8 cellular contexts compared by ENCODE assay signal in the genomic region with DNA sequence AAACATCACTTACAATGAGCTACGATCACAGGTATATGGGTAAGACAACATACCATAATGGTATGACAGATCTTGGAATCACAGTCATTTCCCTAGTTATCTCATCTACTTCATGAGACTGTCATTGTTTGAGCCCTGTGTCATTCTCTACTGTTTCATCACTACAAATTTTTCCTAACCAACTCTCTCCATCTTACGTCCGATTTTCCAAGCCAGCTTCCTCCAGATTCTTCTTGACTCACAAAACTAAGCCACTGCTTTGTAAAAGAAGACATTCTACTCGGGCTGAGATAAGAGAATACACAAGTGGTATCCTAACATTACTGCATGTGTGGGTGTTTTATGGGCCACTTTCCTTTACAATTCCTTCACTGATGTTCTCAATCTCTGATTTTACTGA. TPM values are rescaled to one million over a fixed set of nuclear protein-coding genes. Genes with fewer than 3 reads are reported as not detected.
DNase-seq lines count a peak whose midpoint lies in the region; ATAC-seq and TF ChIP-seq lines count a peak whose summit lies in the region.

No MANE protein-coding gene starts in this region.

- no peak overlapping the region for H3K4me3 ChIP-seq in right atrium auricular region

- H3K9me3 ChIP-seq in right atrium auricular region, result no peaks in the 10 kb centered on the region

- no peak for TF ChIP-seq CTCF in right atrium auricular region (IDR thresholded peaks at IDR 0.05)
- TF ChIP-seq CTCF in GM10248 (IDR thresholded peaks at IDR 0.05; ENCODE audit: control extremely low read depth, extremely low read depth, low read depth, missing control alignments), result no peak

- H3K9me3 Mint-ChIP-seq in activated CD4-positive, alpha-beta T cell treated with anti-CD3 and anti-CD28 coated beads for 36 hours (ENCODE audit: low read depth), result no peaks in the 10 kb centered on the region

- peak overlapping the region; percentile 32 to 72 for H3K27ac ChIP-seq in right atrium auricular region
- peak overlapping the region; percentile 98 for H3K27ac ChIP-seq in temporal lobe (ENCODE audit: low read depth, low read length)

- intact Hi-C loops in activated CD4-positive, alpha-beta T cell treated with anti-CD3 and anti-CD28 coated beads for 36 hours (cut with DNase I, micrococcal nuclease), result loop anchor here (1.0 to 2.0 kb wide), 4 partner anchors 15 to 216 kb away; no protein-coding TSS in a partner anchor

- no peak overlapping the region for H3K4me3 Mint-ChIP-seq in activated CD4-positive, alpha-beta T cell treated with anti-CD3 and anti-CD28 coated beads for 36 hours

- H3K4me1 ChIP-seq in right atrium auricular region, result peaks cover 0 to 8% of the 10 kb centered on the region in 2 donors

- DNase-seq in activated CD4-positive, alpha-beta T cell treated with anti-CD3 and anti-CD28 coated beads for 36 hours, result no peak
- DNase-seq in activated CD4-positive, alpha-beta T cell treated with anti-CD3 and anti-CD28 coated beads, Interleukin-2, amount 50 U/mL, for 1 hour, result no peak
- DNase-seq in amniotic epithelial cell (ENCODE audit: low read depth) (peak; percentile 87), right atrium auricular region (ENCODE audit: low spot score) (no peak), HCEC 1CT (no peak), GM10248 (ENCODE audit: extremely low spot score) (no peak)

- no peaks in the 10 kb centered on the region for H3K27me3 Mint-ChIP-seq in activated CD4-positive, alpha-beta T cell treated with anti-CD3 and anti-CD28 coated beads for 36 hours

- H3K27ac Mint-ChIP-seq in activated CD4-positive, alpha-beta T cell treated with anti-CD3 and anti-CD28 coated beads for 36 hours, result peak overlapping the region; percentile 88

- peaks cover 86% of the 10 kb centered on the region for H3K4me1 Mint-ChIP-seq in activated CD4-positive, alpha-beta T cell treated with anti-CD3 and anti-CD28 coated beads for 36 hours

- POLR2A ChIA-PET in activated CD4-positive, alpha-beta T cell treated with anti-CD3 and anti-CD28 coated beads for 36 hours (lab: Charles Lee), result interaction anchor here (0.6 to 2.3 kb wide), 4 partner anchors 12 to 49 kb away, joined by 4 to 8 read pairs (median 4); partner anchors contain the start of gene SERINC5
- POLR2A ChIA-PET in GM10248 (lab: Yijun Ruan, JAX), result interaction anchor here (0.6 kb wide), 1 partner anchor 41 kb away, joined by 3 read pairs; no protein-coding TSS in a partner anchor

- H3K27me3 ChIP-seq in right atrium auricular region, result no peaks in the 10 kb centered on the region

- CTCF ChIA-PET in activated CD4-positive, alpha-beta T cell treated with anti-CD3 and anti-CD28 coated beads for 36 hours (lab: Charles Lee), result interaction anchor here (0.6 to 4.2 kb wide), 10 partner anchors 9 to 115 kb away, joined by 3 to 38 read pairs (median 4); no protein-coding TSS in a partner anchor
- CTCF ChIA-PET in GM10248 (lab: Yijun Ruan, JAX), result interaction anchor here (0.9 kb wide), 1 partner anchor 11 kb away, joined by 3 read pairs; no protein-coding TSS in a partner anchor

- H3K36me3 ChIP-seq in right atrium auricular region, result no peaks in the 10 kb centered on the region

- peaks cover 37% of the 10 kb centered on the region for H3K36me3 Mint-ChIP-seq in activated CD4-positive, alpha-beta T cell treated with anti-CD3 and anti-CD28 coated beads for 36 hours (ENCODE audit: low read depth)

- peak; percentile 89 for ATAC-seq in activated CD4-positive, alpha-beta T cell treated with anti-CD3 and anti-CD28 coated beads for 36 hours
- ATAC-seq in GM21737 (IDR thresholded peaks at IDR 0.05; ENCODE audit: unreplicated experiment), result no peak

RNA-seq across cellular contexts. Expression of gene SERINC5, which starts 49.6 kb away (rescaled TPM):
- total RNA-seq in activated CD4-positive, alpha-beta T cell treated with anti-CD3 and anti-CD28 coated beads for 36 hours, result 10 to 100 TPM; 28.1 to 36.0 TPM
- total RNA-seq in right atrium auricular region (10 to 100 TPM in 1 of 2 donors, 1 to 10 TPM in 1; 9.2 to 11.0 TPM), temporal lobe (45.2 TPM)
